15 cellular contexts compared by ENCODE assay signal in genomic region chr12:78315018-78315417, GRCh38.
"Had no signal": no experiment of that assay in that cellular context is flagged by ENCODE, and none has a peak within 500 bp of the region (broad histone marks: within the 10 kb centered on the region; RNA-seq: fewer than 3 reads in every experiment).

No MANE protein-coding gene starts in this region.

- DNase-seq: activated B cell treated with CpG ODN at 0.5 μM for 24 hours; activated CD4-positive, alpha-beta T cell treated with anti-CD3 and anti-CD28 coated beads, Interleukin-2, amount 10 ng/mL, durations not matched to agents 24 days and 14 days; activated CD8-positive, alpha-beta memory T cell treated with anti-CD3 and anti-CD28 coated beads, Interleukin-2, amount 50 U/mL, for 4 hours; activated CD8-positive, alpha-beta T cell treated with anti-CD3 and anti-CD28 coated beads, Interleukin-2, amount 10 ng/mL, durations not matched to agents 7 days and 5 days; activated effector memory CD4-positive, alpha-beta T cell treated with anti-CD3 and anti-CD28 coated beads, Interleukin-2, amount 50 U/mL, for 16 hours; activated T-cell treated with anti-CD3 and anti-CD28 coated beads, Interleukin-2, amount 50 U/mL, for 48 hours; caudate nucleus; left ventricle myocardium inferior; naive thymus-derived CD4-positive, alpha-beta T cell; pancreas; sigmoid colon; spleen; stimulated activated naive CD8-positive, alpha-beta T cell treated with anti-CD3 and anti-CD28 coated beads, Interleukin-15, amount 100 ng/mL, for 72 hours; upper lobe of right lung had no signal

- H3K4me1 ChIP-seq: left ventricle myocardium inferior, pancreas, spleen, upper lobe of right lung had no signal

- ATAC-seq: activated CD8-positive, alpha-beta T cell treated with anti-CD3 and anti-CD28 coated beads, Interleukin-2, amount 10 ng/mL, durations not matched to agents 7 days and 5 days; activated naive CD4-positive, alpha-beta T cell treated with anti-CD3 and anti-CD28 coated beads, Interleukin-2, amount 50 U/mL, for 72 hours; naive thymus-derived CD4-positive, alpha-beta T cell; pancreas; stimulated activated naive CD8-positive, alpha-beta T cell treated with anti-CD3 and anti-CD28 coated beads, Interleukin-15, amount 100 ng/mL, for 72 hours; upper lobe of right lung had no signal

- H3K36me3 ChIP-seq: left ventricle myocardium inferior, pancreas, sigmoid colon, spleen, upper lobe of right lung had no signal

- H3K9me3 ChIP-seq: pancreas, sigmoid colon, spleen, upper lobe of right lung had no signal

- H3K4me3 ChIP-seq: left ventricle myocardium inferior, pancreas, sigmoid colon, spleen, upper lobe of right lung had no signal

- H3K27ac ChIP-seq: left ventricle myocardium inferior, pancreas, sigmoid colon, spleen, upper lobe of right lung had no signal

- H3K27me3 ChIP-seq: pancreas, sigmoid colon, spleen, upper lobe of right lung had no signal
